Comparison of ENCODE assay signal across 11 cellular contexts in the genomic region with DNA sequence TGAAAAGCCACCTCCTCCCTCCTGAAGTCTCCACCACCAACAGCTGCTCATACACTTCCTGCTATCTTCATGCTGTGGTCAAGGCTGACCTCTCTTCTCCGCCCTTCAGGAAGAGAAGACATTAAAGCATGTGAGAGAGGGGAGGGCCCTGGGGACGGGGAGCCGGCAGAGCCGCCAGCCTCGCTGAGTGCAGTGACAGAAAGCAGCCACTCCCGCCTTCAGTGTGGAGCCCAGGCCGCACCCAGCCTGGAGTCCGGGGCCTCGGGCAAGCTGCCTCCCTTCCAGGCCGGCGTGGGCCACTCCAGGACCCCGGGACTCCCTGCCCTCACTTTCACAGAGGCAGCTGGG.
DNase-seq lines count a peak whose midpoint lies in the region; ATAC-seq and TF ChIP-seq lines count a peak whose summit lies in the region.
"Had no signal": no experiment of that assay in that cellular context is flagged by ENCODE, and none has a peak within 500 bp of the region (broad histone marks: within the 10 kb centered on the region; RNA-seq: fewer than 3 reads in every experiment).

No MANE protein-coding gene starts in this region.

- TF ChIP-seq CTCF in type B pancreatic cell (conservative IDR thresholded peaks at IDR 0.05), result no peak

- no peaks in the 10 kb centered on the region for H3K36me3 ChIP-seq in CD8-positive, alpha-beta memory T cell (ENCODE audit: insufficient read depth, low read length)

- H3K4me3 ChIP-seq in CD8-positive, alpha-beta memory T cell (ENCODE audit: low read length), result no peak overlapping the region

- H3K9me3 ChIP-seq in CD8-positive, alpha-beta memory T cell (ENCODE audit: low read length), result no peaks in the 10 kb centered on the region

- ATAC-seq in left lobe of liver, result peak; percentile 33
- no peak for ATAC-seq in GM19463 (IDR thresholded peaks at IDR 0.05; ENCODE audit: unreplicated experiment)
- no peak for ATAC-seq in HG02938 (IDR thresholded peaks at IDR 0.05; ENCODE audit: unreplicated experiment)

- no peaks in the 10 kb centered on the region for H3K27me3 ChIP-seq in CD8-positive, alpha-beta memory T cell (ENCODE audit: insufficient read depth, low read length, poor library complexity, severe bottlenecking)

- H3K27ac ChIP-seq in CD8-positive, alpha-beta memory T cell (ENCODE audit: low read depth, low read length), result no peak overlapping the region

- H3K36me3 Mint-ChIP-seq in T-helper 2 cell treated with Interferon-gamma antibody and Interleukin-4, amounts not matched to agents 5 μg/mL and 100 μg/mL, for 36 hours (ENCODE audit: low read depth), result no peaks in the 10 kb centered on the region
- no peaks in the 10 kb centered on the region for H3K36me3 Mint-ChIP-seq in type B pancreatic cell
- peaks cover 0 to 4% (median 0%) of the 10 kb centered on the region in 3 donors for H3K36me3 Mint-ChIP-seq in CD8-positive, alpha-beta memory T cell

- POLR2A ChIA-PET in CD8-positive, alpha-beta memory T cell (lab: Charles Lee), result interaction anchor here (0.9 kb wide), 1 partner anchor 95 kb away, joined by 4 read pairs; the partner anchor contains the start of gene TNRC6C

- no peak for DNase-seq in T-helper 2 cell treated with Interferon-gamma antibody and Interleukin-4, amounts not matched to agents 5 μg/mL and 100 μg/mL, for 36 hours (ENCODE audit: low spot score)
- DNase-seq in T-helper 2 cell, result no peak
- peak; percentile 51 for DNase-seq in UCSD-AML1 (lab: John Stamatoyannopoulos, UW; ENCODE audit: unreplicated experiment)
- no peak for DNase-seq in left lobe of liver (ENCODE audit: low spot score)
- DNase-seq in type B pancreatic cell (ENCODE audit: extremely low spot score, unreplicated experiment), result no peak
- DNase-seq in CD8-positive, alpha-beta memory T cell, result no peak
- DNase-seq: central memory CD4-positive, alpha-beta T cell; NCI-H2171 treated with DMSO at 0.1 percent for 48 hours; stimulated activated CD4-positive, alpha-beta T cell treated with anti-CD3 and anti-CD28 coated beads, Interleukin-12 subunit alpha, Interleukin-12 subunit beta, amount 100 ng/mL, for 4 hours had no signal

- no peak overlapping the region for H3K4me3 Mint-ChIP-seq in T-helper 2 cell treated with Interferon-gamma antibody and Interleukin-4, amounts not matched to agents 5 μg/mL and 100 μg/mL, for 36 hours
- H3K4me3 Mint-ChIP-seq in type B pancreatic cell, result no peak overlapping the region
- H3K4me3 Mint-ChIP-seq in CD8-positive, alpha-beta memory T cell, result peak overlapping the region in 2 of 7 donors; percentile 40 to 53

- peak overlapping the region; percentile 16 for H3K27ac Mint-ChIP-seq in T-helper 2 cell treated with Interferon-gamma antibody and Interleukin-4, amounts not matched to agents 5 μg/mL and 100 μg/mL, for 36 hours
- H3K27ac Mint-ChIP-seq in type B pancreatic cell, result peak overlapping the region; percentile 15
- H3K27ac Mint-ChIP-seq in CD8-positive, alpha-beta memory T cell, result peak overlapping the region in 3 of 8 donors; percentile 64 to 77 (median 74)

- CTCF ChIA-PET in CD8-positive, alpha-beta memory T cell (lab: Charles Lee), result interaction anchor here (1.4 kb wide), 1 partner anchor 17 kb away, joined by 4 read pairs; no protein-coding TSS in a partner anchor

- peaks cover 2% of the 10 kb centered on the region for H3K4me1 ChIP-seq in CD8-positive, alpha-beta memory T cell (ENCODE audit: insufficient read depth, low read length)

- H3K9me3 Mint-ChIP-seq in T-helper 2 cell treated with Interferon-gamma antibody and Interleukin-4, amounts not matched to agents 5 μg/mL and 100 μg/mL, for 36 hours, result no peaks in the 10 kb centered on the region
- no peaks in the 10 kb centered on the region for H3K9me3 Mint-ChIP-seq in type B pancreatic cell
- no peaks in the 10 kb centered on the region for H3K9me3 Mint-ChIP-seq in CD8-positive, alpha-beta memory T cell

- H3K27me3 Mint-ChIP-seq in T-helper 2 cell treated with Interferon-gamma antibody and Interleukin-4, amounts not matched to agents 5 μg/mL and 100 μg/mL, for 36 hours (ENCODE audit: low read depth), result peaks cover 18% of the 10 kb centered on the region
- peaks cover 17% of the 10 kb centered on the region for H3K27me3 Mint-ChIP-seq in type B pancreatic cell
- no peaks in the 10 kb centered on the region for H3K27me3 Mint-ChIP-seq in CD8-positive, alpha-beta memory T cell

- peaks cover 8% of the 10 kb centered on the region for H3K4me1 Mint-ChIP-seq in T-helper 2 cell treated with Interferon-gamma antibody and Interleukin-4, amounts not matched to agents 5 μg/mL and 100 μg/mL, for 36 hours (ENCODE audit: low read depth)
- peaks cover 12% of the 10 kb centered on the region for H3K4me1 Mint-ChIP-seq in type B pancreatic cell (ENCODE audit: unreplicated experiment)
- H3K4me1 Mint-ChIP-seq in CD8-positive, alpha-beta memory T cell, result peaks cover 15 to 38% (median 18%) of the 10 kb centered on the region in 3 donors
